In the genomic region with DNA sequence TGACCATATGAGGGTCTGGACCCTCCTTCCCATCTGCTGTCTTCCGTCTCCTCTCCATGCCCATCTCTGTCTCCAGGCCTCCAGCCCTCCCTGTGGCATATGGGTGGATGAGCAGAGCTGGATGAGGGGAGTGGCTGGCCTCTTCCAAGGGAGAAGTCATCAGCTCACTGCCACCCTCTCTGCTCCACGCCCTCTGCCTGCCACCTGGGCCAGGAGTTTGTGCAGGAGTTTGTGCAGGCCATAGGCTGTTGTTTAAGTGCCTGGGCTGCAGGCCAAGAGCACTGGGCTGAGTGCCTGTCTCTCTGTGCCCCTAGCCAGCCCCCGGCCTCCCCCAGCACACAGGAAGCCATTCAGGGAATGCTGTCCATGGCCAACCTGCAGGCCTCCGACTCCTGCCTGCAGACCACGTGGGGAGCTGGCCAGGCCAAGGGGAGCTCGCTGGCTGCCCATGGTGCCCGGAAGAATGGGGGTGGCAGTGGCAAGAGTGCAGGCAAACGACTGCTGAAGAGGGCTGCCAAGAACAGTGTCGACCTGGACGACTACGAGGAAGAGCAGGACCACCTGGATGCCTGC, we compare ENCODE assay signal across 10 cellular contexts.
A peak's percentile ranks its signal among the peaks of the same experiment; 100 is the strongest.
DNase-seq lines count a peak whose midpoint lies in the region; ATAC-seq and TF ChIP-seq lines count a peak whose summit lies in the region.
"Had no signal": no experiment of that assay in that cellular context is flagged by ENCODE, and none has a peak within 500 bp of the region (broad histone marks: within the 10 kb centered on the region; RNA-seq: fewer than 3 reads in every experiment).

No MANE protein-coding gene starts in this region.

- no peak overlapping the region for H3T11ph ChIP-seq in H9 (ENCODE audit: low read length)

- no peak overlapping the region for H4K91ac ChIP-seq in H9 (ENCODE audit: insufficient read length, low read depth, low read length)

- no peak overlapping the region for H2BK20ac ChIP-seq in H9 (ENCODE audit: low read depth, low read length, poor library complexity, severe bottlenecking)

- H4K20me1 ChIP-seq in H9 (ENCODE audit: control insufficient read depth, insufficient read depth, insufficient read length) = no peaks in the 10 kb centered on the region

- H3K36me3 ChIP-seq in adipocyte (ENCODE audit: control insufficient read depth, insufficient read depth, low read length, severe bottlenecking) = peaks cover 13% of the 10 kb centered on the region

- no peak overlapping the region for H3K56ac ChIP-seq in H9 (ENCODE audit: insufficient read length, low read depth, low read length)

- H3K4me3 ChIP-seq in adipocyte (ENCODE audit: low read length) = no peak overlapping the region

- WGBS in H9 (ENCODE audit: extremely low coverage, insufficient read length, low lambda C conversion rate) = no CpG with 5 or more reads among the region's 11 CpGs

- intact Hi-C loops in CD14-positive monocyte (cut with micrococcal nuclease) = no loop called here

- TF ChIP-seq CTCF in CD14-positive monocyte (IDR thresholded peaks at IDR 0.05) = no peak
- no peak for TF ChIP-seq CTCF in H9 (conservative IDR thresholded peaks at IDR 0.05)

- H3K9me3 ChIP-seq in H9 (ENCODE audit: control insufficient read depth, low read depth, low read length) = no peaks in the 10 kb centered on the region
- H3K9me3 ChIP-seq in adipocyte (ENCODE audit: control insufficient read depth, low read length) = no peaks in the 10 kb centered on the region

- no peaks in the 10 kb centered on the region for H3K4me1 ChIP-seq in H9 (ENCODE audit: insufficient read depth, low read length)
- no peaks in the 10 kb centered on the region for H3K4me1 ChIP-seq in adipocyte (ENCODE audit: control insufficient read depth, insufficient read depth, low read length)

- no peak overlapping the region for H3K14ac ChIP-seq in H9 (ENCODE audit: insufficient read depth, low read length)

- no peak overlapping the region for H3K27ac ChIP-seq in H9 (ENCODE audit: insufficient read length, low read depth, low read length)

- H3K27me3 ChIP-seq in H9 (ENCODE audit: insufficient read depth, low read length) (no peaks in the 10 kb centered on the region), adipocyte (replicated peaks; ENCODE audit: control insufficient read depth, insufficient read depth, low read length) (no peaks in the 10 kb centered on the region)

- H2BK12ac ChIP-seq in H9 (ENCODE audit: insufficient read length, low read depth, low read length) = no peak overlapping the region

- H3K23ac ChIP-seq in H9 (ENCODE audit: insufficient read length, low read depth, low read length) = no peak overlapping the region

- no peak overlapping the region for H2AFZ ChIP-seq in H9 (ENCODE audit: low read length)

- H3K4me3 Mint-ChIP-seq in CD14-positive monocyte = no peak overlapping the region
- H3K4me3 Mint-ChIP-seq in H9 = no peak overlapping the region
- H3K4me3 Mint-ChIP-seq: brain had no signal

- H2BK120ac ChIP-seq in H9 (ENCODE audit: low read depth, low read length, poor library complexity, severe bottlenecking) = no peak overlapping the region

- H3K79me2 ChIP-seq in H9 (ENCODE audit: insufficient read depth, low read length) = no peaks in the 10 kb centered on the region

- no peak overlapping the region for H2BK5ac ChIP-seq in H9 (ENCODE audit: insufficient read length, low read length)

- H3K9me3 Mint-ChIP-seq in CD14-positive monocyte (peaks cover 0 to 5% (median 0%) of the 10 kb centered on the region in 7 donors), H9 (peaks cover 0 to 7% of the 10 kb centered on the region in 2 experiments; a peak in 2 of 5 replicates)
- H3K9me3 Mint-ChIP-seq: brain had no signal

- H3K4me1 Mint-ChIP-seq in CD14-positive monocyte = no peaks in the 10 kb centered on the region
- H3K4me1 Mint-ChIP-seq in H9 = peaks cover 0 to 6% of the 10 kb centered on the region in 2 experiments; a peak in 1 of 4 replicates

- H3K27ac Mint-ChIP-seq in CD14-positive monocyte = peak overlapping the region in 5 of 7 donors; percentile 3 to 73 (median 28)
- H3K27ac Mint-ChIP-seq in H9 = no peak overlapping the region; a peak in 1 of 7 replicates

- ATAC-seq in HG03439 (IDR thresholded peaks at IDR 0.05; ENCODE audit: unreplicated experiment) (no peak), HG03039 (IDR thresholded peaks at IDR 0.05; ENCODE audit: unreplicated experiment) (no peak)

- H3K27me3 Mint-ChIP-seq in CD14-positive monocyte (ENCODE audit: low read depth in 3 of 3) (peaks cover 0 to 17% (median 5%) of the 10 kb centered on the region in 3 donors), H9 (ENCODE audit: low read depth) (no peaks in the 10 kb centered on the region; the same call in 1 of the 2 replicates)
- H3K27me3 Mint-ChIP-seq: brain had no signal

- peak; percentile 39 for DNase-seq in CD14-positive monocyte (ENCODE audit: low spot score)
- DNase-seq in H9 = peak; percentile 18
- peak; percentile 5 for DNase-seq in adipocyte (ENCODE audit: low read depth)
- peak; percentile 31 for DNase-seq in myocyte (ENCODE audit: low read depth)
- no peak for DNase-seq in hippocampal formation (lab: John Stamatoyannopoulos, UW)
- DNase-seq in COR-L47 (lab: John Stamatoyannopoulos, UW) = no peak
- DNase-seq: NCI-H187 treated with DMSO at 0.1 percent for 48 hours had no signal

- H3K79me1 ChIP-seq in H9 (ENCODE audit: insufficient read depth, low read depth, low read length, poor library complexity, severe bottlenecking) = no peaks in the 10 kb centered on the region

- H3K9ac ChIP-seq in H9 (ENCODE audit: extremely low read depth, insufficient read length, low read length) (no peak overlapping the region), adipocyte (ENCODE audit: low read length) (no peak overlapping the region)

- no peak overlapping the region for H3K4me2 ChIP-seq in H9 (ENCODE audit: insufficient read depth, insufficient read length, low read length)

- H3K36me3 Mint-ChIP-seq in CD14-positive monocyte = peaks cover 40 to 67% of the 10 kb centered on the region in 2 donors
- H3K36me3 Mint-ChIP-seq in H9 (ENCODE audit: insufficient read depth in 1 of 3, low read depth in 3 of 3) = peaks cover 1 to 27% (median 13%) of the 10 kb centered on the region in 3 experiments; a peak in 5 of 7 replicates

- no peak overlapping the region for H2AK5ac ChIP-seq in H9 (ENCODE audit: insufficient read length, low read length)

- no peak overlapping the region for H3K4ac ChIP-seq in H9 (ENCODE audit: low read depth, low read length)

- H4K5ac ChIP-seq in H9 (ENCODE audit: insufficient read length, low read depth, low read length) = no peak overlapping the region

- H3K23me2 ChIP-seq in H9 (ENCODE audit: insufficient read length, low read depth, low read length, poor library complexity, severe bottlenecking) = peaks cover 2% of the 10 kb centered on the region

- H4K8ac ChIP-seq in H9 (replicated peaks; ENCODE audit: insufficient read length, low read depth, low read length) = no peak overlapping the region

- no peak overlapping the region for H2BK15ac ChIP-seq in H9 (ENCODE audit: low read depth, low read length)

- no peak overlapping the region for H3K18ac ChIP-seq in H9 (ENCODE audit: insufficient read length, low read depth, low read length)

Comparison
In these comparisons a context has a peak if more than half of its experiments do, and no peak if none do; other contexts are left out.
1. DNase-seq: peak in CD14-positive monocyte (single experiment), H9 (single experiment), adipocyte (single experiment) and myocyte (single experiment); none in hippocampal formation (0 of 2) and COR-L47 (single experiment).
2. H3K27ac Mint-ChIP-seq: peak in CD14-positive monocyte (5 of 7); none in H9 (0 of 3).